8 cellular contexts compared by ENCODE assay signal in genomic region chr11:44565746-44566558, GRCh38. TPM values are rescaled to one million over a fixed set of nuclear protein-coding genes. Genes with fewer than 3 reads are reported as not detected.
DNase-seq lines count a peak whose midpoint lies in the region; ATAC-seq and TF ChIP-seq lines count a peak whose summit lies in the region.

No MANE protein-coding gene starts in this region.

- H3K27me3 ChIP-seq in SJCRH30 = no peaks in the 10 kb centered on the region
- H3K27me3 ChIP-seq in foreskin keratinocyte = no peaks in the 10 kb centered on the region
- H3K27me3 ChIP-seq in spleen (replicated peaks in 1 of 7) = no peaks in the 10 kb centered on the region

- H3K4me3 ChIP-seq in SJCRH30 = peak overlapping the region; percentile 72
- H3K4me3 ChIP-seq in spleen = peak overlapping the region; percentile 48 to 76 (median 66)

- H3K27ac ChIP-seq in SJCRH30 (peak overlapping the region; percentile 60), foreskin keratinocyte (peak overlapping the region; percentile 59), spleen (peak overlapping the region; percentile 42 to 95 (median 86))

- TF ChIP-seq POLR2A in spleen (IDR thresholded peaks at IDR 0.05) = no peak

- H3K36me3 ChIP-seq in SJCRH30 (no peaks in the 10 kb centered on the region), spleen (peaks cover 0 to 8% (median 0%) of the 10 kb centered on the region in 6 donors)

- DNase-seq in NCI-H345 (lab: John Stamatoyannopoulos, UW) (peak; percentile 41), NCI-H345 treated with DMSO at 0.1 percent for 48 hours (lab: John Stamatoyannopoulos, UW; ENCODE audit: unreplicated experiment) (no peak), SJCRH30 (peak in 1 of 2 experiments; percentile 30), foreskin keratinocyte (no peak), spleen (peak; percentile 78), NCI-H2227 treated with DMSO at 0.1 percent for 48 hours (lab: John Stamatoyannopoulos, UW) (no peak), germinal center (ENCODE audit: low spot score) (no peak)

- TF ChIP-seq CTCF in foreskin keratinocyte (conservative IDR thresholded peaks at IDR 0.05) (no peak), spleen (IDR thresholded peaks at IDR 0.05 in 8 of 11, conservative IDR thresholded peaks at IDR 0.05 in 3 of 11) (peak in 1 of 11 experiments; percentile 5)

- H3K4me1 ChIP-seq in SJCRH30 (peaks cover 62% of the 10 kb centered on the region), foreskin keratinocyte (peaks cover 47% of the 10 kb centered on the region), spleen (peaks cover 40 to 82% (median 64%) of the 10 kb centered on the region in 6 donors)

- no peaks in the 10 kb centered on the region for H3K9me3 ChIP-seq in SJCRH30 (replicated peaks)
- H3K9me3 ChIP-seq in spleen = no peaks in the 10 kb centered on the region

- ATAC-seq in foreskin keratinocyte (no peak), HG03135 (IDR thresholded peaks at IDR 0.05; ENCODE audit: unreplicated experiment) (no peak)

- WGBS in spleen, 5 donors = 6 to 15% (median 9%) methylated on average over 24 to 29 of the region's 29 CpGs

- intact Hi-C loops in spleen (cut with DNase I; ENCODE audit: low total_unique reads) = loop anchor here (5.0 kb wide), 1 partner anchor 36 kb away; no protein-coding TSS in a partner anchor

RNA-seq across cellular contexts. Expression of gene CD82, which starts 0.5 kb away (rescaled TPM):
- total RNA-seq in SJCRH30 (2014; rRNA removed; shearing (Covaris generic)) = 81.8 and 90.6 TPM in 2 replicates
- total RNA-seq in foreskin keratinocyte (91.8 and 97.5 TPM in 2 replicates), spleen (100 to 1,000 TPM in 4 of 7 donors, 10 to 100 TPM in 3; 65.3 to 174 (median 125) TPM)
- polyA plus RNA-seq in foreskin keratinocyte (207 and 211 TPM in 2 replicates), spleen (100 to 1,000 TPM in 1 of 3 donors, 10 to 100 TPM in 2; 27.8 to 111 (median 35.3) TPM)

Comparison
In these comparisons a context has a peak if more than half of its experiments do, and no peak if none do; other contexts are left out.
1. DNase-seq: peak in NCI-H345 (single experiment) and spleen (single experiment); none in NCI-H345 treated with DMSO at 0.1 percent for 48 hours (single experiment), foreskin keratinocyte (0 of 2), NCI-H2227 treated with DMSO at 0.1 percent for 48 hours (single experiment) and germinal center (single experiment).
2. Peak in every context shown above with its lines, with median percentiles within 50 percentile points of each other: H3K27ac ChIP-seq.